Comparison of ENCODE assay signal across 20 cellular contexts in the genomic region with DNA sequence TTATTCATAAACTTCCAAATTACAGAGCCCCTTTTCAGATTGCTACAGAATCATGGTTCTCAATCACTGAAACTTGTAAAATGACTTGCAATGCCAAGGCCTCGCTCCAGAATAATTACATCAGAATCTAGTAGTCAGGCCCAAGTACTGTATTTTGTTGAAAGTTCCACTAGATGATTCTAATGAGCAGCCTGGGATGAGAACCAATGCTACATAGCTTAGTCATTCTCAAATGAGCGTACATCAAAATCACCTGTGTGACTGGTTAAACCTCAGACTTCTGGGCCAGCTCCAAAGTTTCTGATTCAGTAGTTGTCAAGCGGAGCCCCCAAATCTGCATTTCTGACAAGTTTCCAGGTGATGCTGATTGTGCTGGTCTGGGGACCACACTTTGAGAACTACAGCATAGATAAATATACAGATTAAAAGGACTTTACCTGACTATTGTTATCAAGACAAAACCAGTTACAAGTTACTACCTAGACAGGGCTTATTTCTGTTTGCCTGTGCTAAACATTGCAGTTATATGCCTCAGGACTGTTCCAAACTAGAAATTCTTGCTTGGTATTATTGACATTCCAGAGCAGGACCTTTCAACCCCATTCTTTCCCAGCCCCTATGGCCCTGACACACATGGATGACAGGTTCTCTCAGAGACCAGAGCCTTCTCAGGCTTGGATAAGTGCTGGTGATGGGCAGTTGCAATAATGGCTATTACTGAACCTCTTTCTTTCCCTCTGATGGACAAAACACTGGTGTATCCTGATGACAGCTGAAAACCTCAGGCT.
DNase-seq lines count a peak whose midpoint lies in the region; ATAC-seq and TF ChIP-seq lines count a peak whose summit lies in the region.
"Had no signal": no experiment of that assay in that cellular context is flagged by ENCODE, and none has a peak within 500 bp of the region (broad histone marks: within the 10 kb centered on the region; RNA-seq: fewer than 3 reads in every experiment).

No MANE protein-coding gene starts in this region.

- no peaks in the 10 kb centered on the region for H3K9me3 ChIP-seq in breast epithelium
- no peaks in the 10 kb centered on the region for H3K9me3 ChIP-seq in aorta (ENCODE audit: control insufficient read depth, low read length)
- H3K9me3 ChIP-seq: Peyer's patch, prostate gland had no signal

- H3K27me3 ChIP-seq in breast epithelium: no peaks in the 10 kb centered on the region
- no peaks in the 10 kb centered on the region for H3K27me3 ChIP-seq in aorta (ENCODE audit: control insufficient read depth in 1 of 2, insufficient read depth in 2 of 2, low read length in 1 of 2)
- H3K27me3 ChIP-seq: Peyer's patch had no signal

- no peak overlapping the region for H3K4me3 ChIP-seq in breast epithelium
- no peak overlapping the region for H3K4me3 ChIP-seq in aorta (ENCODE audit: low read length in 2 of 2)
- H3K4me3 ChIP-seq: Peyer's patch, prostate gland had no signal

- ATAC-seq in aorta (ENCODE audit: low FRiP score): no peak
- ATAC-seq: SK-N-SH treated with all-trans-retinoic acid at 6 μM for 48 hours; stimulated activated effector memory CD8-positive, alpha-beta T cell treated with anti-CD3 and anti-CD28 coated beads, Interleukin-12 subunit alpha, Interleukin-12 subunit beta, amount 100 ng/mL, for 72 hours had no signal

- TF ChIP-seq CTCF in breast epithelium (IDR thresholded peaks at IDR 0.05): no peak

- H3K36me3 ChIP-seq in breast epithelium (no peaks in the 10 kb centered on the region), aorta (ENCODE audit: control insufficient read depth in 1 of 2, insufficient read depth in 2 of 2, low read length in 1 of 2) (no peaks in the 10 kb centered on the region)
- H3K36me3 ChIP-seq: Peyer's patch, prostate gland had no signal

- DNase-seq in SIG-M5 treated with dmso at 0.1 percent for 504 hours (lab: John Stamatoyannopoulos, UW; ENCODE audit: unreplicated experiment): peak; percentile 54
- no peak for DNase-seq in SIG-M5 (lab: John Stamatoyannopoulos, UW)
- no peak for DNase-seq in breast epithelium (ENCODE audit: low spot score in 2 of 2)
- peak; percentile 11 for DNase-seq in inferior parietal cortex (ENCODE audit: extremely low spot score)
- DNase-seq in pons (ENCODE audit: low spot score): peak; percentile 40
- no peak for DNase-seq in nucleus accumbens (lab: John Stamatoyannopoulos, UW)
- no peak for DNase-seq in dedifferentiated amniotic fluid mesenchymal stem cell (ENCODE audit: extremely low spot score)
- DNase-seq in aorta: no peak
- DNase-seq: 8988T; activated CD4-positive, alpha-beta T cell treated with anti-CD3 and anti-CD28 coated beads, Interleukin-2, amount 50 U/mL, for 1 hour; DMS 273 treated with DMSO at 0.1 percent for 48 hours; effector CD8-positive, alpha-beta T cell; KBM-7; naive B cell; NCI-H1105; NCI-H82; Peyer's patch had no signal

- 93 to 94% methylated on average over 3 of the region's 3 CpGs for WGBS in aorta, 2 donors

- intact Hi-C loops in breast epithelium (cut with DNase I; ENCODE audit: low total_unique reads) (no loop called here), aorta (cut with DNase I) (no loop called here)

- H3K27ac ChIP-seq in breast epithelium: peak overlapping the region; percentile 33 to 61
- no peak overlapping the region for H3K27ac ChIP-seq in aorta (ENCODE audit: low read depth in 1 of 2, low read length in 2 of 2)
- H3K27ac ChIP-seq: Peyer's patch, prostate gland had no signal

- no peak for TF ChIP-seq POLR2A in breast epithelium (IDR thresholded peaks at IDR 0.05)

- H3K4me1 ChIP-seq in breast epithelium: peaks cover 4 to 10% of the 10 kb centered on the region in 2 donors
- H3K4me1 ChIP-seq in aorta (ENCODE audit: control insufficient read depth in 1 of 2, insufficient read depth in 2 of 2, low read length in 2 of 2): no peaks in the 10 kb centered on the region
- H3K4me1 ChIP-seq: Peyer's patch, prostate gland had no signal

Comparison
In these comparisons a context has a peak if more than half of its experiments do, and no peak if none do; other contexts are left out.
1. DNase-seq: peak in SIG-M5 treated with dmso at 0.1 percent for 504 hours (single experiment), inferior parietal cortex (single experiment) and pons (single experiment); none in SIG-M5 (single experiment), breast epithelium (0 of 2), nucleus accumbens (0 of 56), dedifferentiated amniotic fluid mesenchymal stem cell (single experiment) and aorta (0 of 2).
2. H3K27ac ChIP-seq: peak in breast epithelium (2 of 2); none in aorta (0 of 2).